ENCODE assay signal across 16 cellular contexts in the genomic region with DNA sequence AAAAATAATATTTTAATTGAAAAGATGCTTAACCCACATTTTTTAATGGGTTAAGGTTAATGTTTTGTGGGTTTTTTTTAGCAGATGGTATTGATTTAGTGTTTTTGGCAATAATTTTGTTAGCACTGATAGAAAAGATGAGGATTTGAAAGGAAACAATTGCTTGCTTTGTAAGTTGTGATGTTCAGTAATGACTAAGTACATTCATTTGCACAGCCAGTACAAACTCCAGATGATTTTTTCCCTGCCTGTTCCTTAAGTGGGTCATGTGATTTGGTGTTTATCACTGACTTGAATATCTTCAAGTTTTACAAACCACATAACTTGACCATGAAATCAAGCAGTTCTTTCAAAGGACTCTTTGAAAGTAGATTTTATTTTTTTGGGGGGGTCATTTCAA. TPM values are rescaled to one million over a fixed set of nuclear protein-coding genes. Genes with fewer than 3 reads are reported as not detected.
A peak's percentile ranks its signal among the peaks of the same experiment; 100 is the strongest.
DNase-seq lines count a peak whose midpoint lies in the region; ATAC-seq, FAIRE-seq and TF ChIP-seq lines count a peak whose summit lies in the region.
"Had no signal": no experiment of that assay in that cellular context is flagged by ENCODE, and none has a peak within 500 bp of the region (broad histone marks: within the 10 kb centered on the region; RNA-seq: fewer than 3 reads in every experiment).

No MANE protein-coding gene starts in this region.

- peak; percentile 54 for FAIRE-seq in kidney (lab: Jason Lieb, UNC)
- FAIRE-seq: A549 had no signal

- H3K4me3 ChIP-seq in kidney (ENCODE audit: low read length in 2 of 2) (no peak overlapping the region), uterus (no peak overlapping the region)
- H3K4me3 ChIP-seq: A549, tibial artery had no signal

- H3K9ac ChIP-seq in kidney (ENCODE audit: low read length in 2 of 2), result no peak overlapping the region

- H3K9me3 ChIP-seq in kidney (ENCODE audit: control insufficient read depth in 1 of 2, low read length in 2 of 2) (no peaks in the 10 kb centered on the region), uterus (no peaks in the 10 kb centered on the region)
- H3K9me3 ChIP-seq: A549, tibial artery had no signal

- H3K4me1 ChIP-seq in kidney (ENCODE audit: control insufficient read depth in 1 of 2, insufficient read depth in 1 of 2, low read depth in 1 of 2, low read length in 2 of 2), result peaks cover 0 to 9% of the 10 kb centered on the region in 2 donors
- no peaks in the 10 kb centered on the region for H3K4me1 ChIP-seq in uterus

- H3K4me1 Mint-ChIP-seq in central memory CD8-positive, alpha-beta T cell, result peaks cover 6% of the 10 kb centered on the region
- no peaks in the 10 kb centered on the region for H3K4me1 Mint-ChIP-seq in activated CD8-positive, alpha-beta T cell treated with anti-CD3 and anti-CD28 coated beads, Interleukin-2, amount 10 ng/mL, durations not matched to agents 7 days and 5 days (ENCODE audit: low read depth)

- ATAC-seq in Right ventricle myocardium superior (ENCODE audit: poor library complexity), result peak; percentile 85
- ATAC-seq in central memory CD8-positive, alpha-beta T cell (replicated peaks; ENCODE audit: extremely low read depth, poor library complexity, severe bottlenecking), result no peak
- no peak for ATAC-seq in activated CD8-positive, alpha-beta T cell treated with anti-CD3 and anti-CD28 coated beads, Interleukin-2, amount 10 ng/mL, durations not matched to agents 7 days and 5 days
- ATAC-seq: A549, left lobe of liver, WTC11 had no signal

- POLR2A ChIA-PET in activated CD8-positive, alpha-beta T cell treated with anti-CD3 and anti-CD28 coated beads, Interleukin-2, amount 10 ng/mL, durations not matched to agents 7 days and 5 days (lab: Charles Lee), result no interaction called here

- no peaks in the 10 kb centered on the region for H3K27me3 Mint-ChIP-seq in central memory CD8-positive, alpha-beta T cell
- H3K27me3 Mint-ChIP-seq in activated CD8-positive, alpha-beta T cell treated with anti-CD3 and anti-CD28 coated beads, Interleukin-2, amount 10 ng/mL, durations not matched to agents 7 days and 5 days (ENCODE audit: low read depth), result no peaks in the 10 kb centered on the region

- no peak for TF ChIP-seq CTCF in kidney (IDR thresholded peaks at IDR 0.05; ENCODE audit: borderline replicate concordance, extremely low read depth, insufficient read depth)
- no peak for TF ChIP-seq CTCF in uterus (IDR thresholded peaks at IDR 0.05)

- CTCF ChIA-PET in activated CD8-positive, alpha-beta T cell treated with anti-CD3 and anti-CD28 coated beads, Interleukin-2, amount 10 ng/mL, durations not matched to agents 7 days and 5 days (lab: Charles Lee), result no interaction called here

- H3K27ac ChIP-seq in kidney (ENCODE audit: low read depth in 2 of 2, low read length in 2 of 2) (no peak overlapping the region), uterus (peak overlapping the region; percentile 24 to 61)
- H3K27ac ChIP-seq: A549, tibial artery had no signal

- DNase-seq in Right ventricle myocardium superior, result no peak
- no peak for DNase-seq in cardiac septum (ENCODE audit: low spot score)
- no peak for DNase-seq in central memory CD8-positive, alpha-beta T cell (ENCODE audit: low spot score in 2 of 2)
- DNase-seq in kidney, result no peak
- DNase-seq in uterus, result no peak
- no peak for DNase-seq in NCI-H2107 (lab: John Stamatoyannopoulos, UW)
- no peak for DNase-seq in DMS 273 treated with DMSO at 0.1 percent for 48 hours (lab: John Stamatoyannopoulos, UW)
- no peak for DNase-seq in activated CD8-positive, alpha-beta T cell treated with anti-CD3 and anti-CD28 coated beads, Interleukin-2, amount 10 ng/mL, durations not matched to agents 7 days and 5 days
- DNase-seq: activated T-cell treated with anti-CD3 and anti-CD28 coated beads for 4 hours; effector CD4-positive, alpha-beta T cell; NCI-H2081; NK-92 treated with Interleukin-12 subunit alpha and Interleukin-12 subunit beta, amount 100 ng/mL, for 24 hours; tibial artery had no signal

- no peaks in the 10 kb centered on the region for H3K36me3 ChIP-seq in kidney (ENCODE audit: control insufficient read depth in 1 of 2, insufficient read depth in 2 of 2, low read length in 2 of 2)
- no peaks in the 10 kb centered on the region for H3K36me3 ChIP-seq in uterus
- H3K36me3 ChIP-seq: tibial artery had no signal

- H3K36me3 Mint-ChIP-seq in central memory CD8-positive, alpha-beta T cell (ENCODE audit: insufficient read depth), result no peaks in the 10 kb centered on the region
- no peaks in the 10 kb centered on the region for H3K36me3 Mint-ChIP-seq in activated CD8-positive, alpha-beta T cell treated with anti-CD3 and anti-CD28 coated beads, Interleukin-2, amount 10 ng/mL, durations not matched to agents 7 days and 5 days (ENCODE audit: low read depth)
- H3K36me3 Mint-ChIP-seq: WTC11 had no signal

- TF ChIP-seq POLR2A in uterus (IDR thresholded peaks at IDR 0.05), result no peak

- peak overlapping the region; percentile 4 for H3K27ac Mint-ChIP-seq in central memory CD8-positive, alpha-beta T cell (ENCODE audit: low read depth)
- no peak overlapping the region for H3K27ac Mint-ChIP-seq in activated CD8-positive, alpha-beta T cell treated with anti-CD3 and anti-CD28 coated beads, Interleukin-2, amount 10 ng/mL, durations not matched to agents 7 days and 5 days

- intact Hi-C loops in Right ventricle myocardium superior (cut with DNase I), result no loop called here
- intact Hi-C loops in cardiac septum (cut with DNase I), result no loop called here
- intact Hi-C loops in kidney (cut with DNase I), result no loop called here
- intact Hi-C loops in uterus (cut with DNase I; ENCODE audit: low total_unique reads), result no loop called here

- H3K9me3 Mint-ChIP-seq in central memory CD8-positive, alpha-beta T cell, result no peaks in the 10 kb centered on the region
- H3K9me3 Mint-ChIP-seq in activated CD8-positive, alpha-beta T cell treated with anti-CD3 and anti-CD28 coated beads, Interleukin-2, amount 10 ng/mL, durations not matched to agents 7 days and 5 days (ENCODE audit: insufficient read depth), result no peaks in the 10 kb centered on the region
- H3K9me3 Mint-ChIP-seq: WTC11 had no signal

- no peaks in the 10 kb centered on the region for H3K27me3 ChIP-seq in uterus
- H3K27me3 ChIP-seq: tibial artery had no signal

- no peak overlapping the region for H3K4me3 Mint-ChIP-seq in central memory CD8-positive, alpha-beta T cell
- H3K4me3 Mint-ChIP-seq in activated CD8-positive, alpha-beta T cell treated with anti-CD3 and anti-CD28 coated beads, Interleukin-2, amount 10 ng/mL, durations not matched to agents 7 days and 5 days, result no peak overlapping the region
- H3K4me3 Mint-ChIP-seq: WTC11 had no signal

RNA-seq across cellular contexts. Expression of gene DISP1, which starts 15.0 kb away (rescaled TPM):
- total RNA-seq in Right ventricle myocardium superior, result 5.1 TPM
- 3.0 TPM for total RNA-seq in cardiac septum
- total RNA-seq in kidney, result 17.5 TPM
- 7.0 TPM for polyA plus RNA-seq in kidney (ENCODE audit: insufficient read depth, low read depth, low replicate concordance)
- total RNA-seq in uterus, result 10 to 100 TPM in 3 of 4 donors, 1 to 10 TPM in 1; 10.0 to 19.5 (median 16.0) TPM
- 1 to 10 TPM; 1.5 to 2.0 TPM for total RNA-seq in activated CD8-positive, alpha-beta T cell treated with anti-CD3 and anti-CD28 coated beads, Interleukin-2, amount 10 ng/mL, durations not matched to agents 7 days and 5 days

Comparison
In these comparisons a context has a peak if more than half of its experiments do, and no peak if none do; other contexts are left out.
1. H3K27ac ChIP-seq: peak in uterus (2 of 2); none in kidney (0 of 2).